Comparison of ENCODE assay signal across 27 cellular contexts in the genomic region with DNA sequence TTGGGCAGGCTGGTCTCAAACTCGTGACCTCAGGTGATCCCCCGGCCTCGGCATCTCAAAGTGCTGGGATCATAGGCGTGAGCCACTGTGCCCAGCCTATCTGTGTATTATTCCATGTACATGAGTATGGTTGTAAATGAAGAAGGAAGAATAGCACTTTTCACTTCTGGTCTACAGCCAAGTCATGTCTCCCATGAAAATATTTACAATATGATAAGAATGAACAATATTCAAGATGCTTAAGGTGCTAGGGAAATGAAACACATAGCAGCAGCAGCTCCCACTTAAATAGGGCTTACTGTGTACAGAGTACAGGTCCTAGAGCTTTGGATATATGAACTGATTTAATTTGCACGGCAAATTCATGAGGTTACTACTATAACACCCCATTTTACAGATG.
"Had no signal": no experiment of that assay in that cellular context is flagged by ENCODE, and none has a peak within 500 bp of the region (broad histone marks: within the 10 kb centered on the region; RNA-seq: fewer than 3 reads in every experiment).

No MANE protein-coding gene starts in this region.

- H3K9me3 ChIP-seq: breast epithelium, psoas muscle, right atrium auricular region, tibial artery had no signal

- H3K27ac ChIP-seq: breast epithelium, psoas muscle, right atrium auricular region had no signal

- H3K36me3 ChIP-seq: breast epithelium, right atrium auricular region, tibial artery had no signal

- H3K36me3 Mint-ChIP-seq: natural killer cell treated with Interleukin-12 subunit alpha and Interleukin-12 subunit beta and Interleukin-15 and Interleukin-18, amount 100 ng/mL, for 72 hours had no signal

- ATAC-seq: activated T-helper 17 cell treated with anti-CD3 and anti-CD28 coated beads, Interleukin-2, amount 50 U/mL, for 72 hours; left cardiac atrium; natural killer cell treated with Interleukin-12 subunit alpha and Interleukin-12 subunit beta and Interleukin-15 and Interleukin-18, amount 100 ng/mL, for 72 hours; psoas muscle; stimulated activated naive CD8-positive, alpha-beta T cell treated with anti-CD3 and anti-CD28 coated beads, Interleukin-15, Interleukin-2, amounts not matched to agents 100 U/mL and 50 U/mL, for 24 hours; WTC11 had no signal

- H3K4me1 Mint-ChIP-seq: activated T-helper 17 cell treated with anti-CD3 and anti-CD28 coated beads, Interleukin-2, amount 50 U/mL, for 72 hours; central memory CD8-positive, alpha-beta T cell; WTC11 had no signal

- H3K27ac Mint-ChIP-seq: activated naive CD8-positive, alpha-beta T cell; activated T-cell treated with anti-CD3 and anti-CD28 coated beads, Interleukin-2, amount 50 U/mL, for 24 hours; activated T-helper 17 cell treated with anti-CD3 and anti-CD28 coated beads, Interleukin-2, amount 50 U/mL, for 72 hours; endodermal cell; natural killer cell treated with Interleukin-12 subunit alpha and Interleukin-12 subunit beta and Interleukin-15 and Interleukin-18, amount 100 ng/mL, for 72 hours; WTC11 had no signal

- H3K27me3 Mint-ChIP-seq: activated naive CD8-positive, alpha-beta T cell; activated T-cell treated with anti-CD3 and anti-CD28 coated beads, Interleukin-2, amount 50 U/mL, for 24 hours; activated T-helper 17 cell treated with anti-CD3 and anti-CD28 coated beads, Interleukin-2, amount 50 U/mL, for 72 hours; central memory CD8-positive, alpha-beta T cell; natural killer cell treated with Interleukin-12 subunit alpha and Interleukin-12 subunit beta and Interleukin-15 and Interleukin-18, amount 100 ng/mL, for 72 hours had no signal

- H3K4me3 ChIP-seq: breast epithelium, coronary artery, lung, psoas muscle, right atrium auricular region, tibial artery had no signal

- H3K27me3 ChIP-seq: breast epithelium, right atrium auricular region, tibial artery had no signal

- FAIRE-seq: astrocyte had no signal

- H3K4me3 Mint-ChIP-seq: activated naive CD8-positive, alpha-beta T cell; activated T-cell treated with anti-CD3 and anti-CD28 coated beads, Interleukin-2, amount 50 U/mL, for 24 hours; activated T-helper 17 cell treated with anti-CD3 and anti-CD28 coated beads, Interleukin-2, amount 50 U/mL, for 72 hours; central memory CD8-positive, alpha-beta T cell; endodermal cell; natural killer cell treated with Interleukin-12 subunit alpha and Interleukin-12 subunit beta and Interleukin-15 and Interleukin-18, amount 100 ng/mL, for 72 hours; WTC11 had no signal

- DNase-seq: activated CD8-positive, alpha-beta memory T cell treated with anti-CD3 and anti-CD28 coated beads for 24 hours; activated CD8-positive, alpha-beta memory T cell treated with anti-CD3 and anti-CD28 coated beads, Interleukin-2, amount 50 U/mL, for 4 hours; activated naive CD4-positive, alpha-beta T cell; activated T-cell treated with anti-CD3 and anti-CD28 coated beads, Interleukin-2, amount 50 U/mL, for 24 hours; endodermal cell; foreskin melanocyte; hippocampal formation; islet precursor cell; left cardiac atrium; midbrain; psoas muscle; stimulated activated CD4-positive, alpha-beta T cell treated with anti-CD3 and anti-CD28 coated beads, Interleukin-12 subunit alpha, Interleukin-12 subunit beta, amount 100 ng/mL, for 4 hours; stimulated activated CD4-positive, alpha-beta T cell treated with anti-CD3 and anti-CD28 coated beads, Interleukin-4, amount 100 ng/mL, for 4 hours; stimulated activated naive CD8-positive, alpha-beta T cell treated with anti-CD3 and anti-CD28 coated beads, Interleukin-15, Interleukin-2, amounts not matched to agents 100 U/mL and 50 U/mL, for 24 hours; substantia nigra; T-helper 9 cell; tibial artery had no signal

- H3K9me3 Mint-ChIP-seq: activated T-helper 17 cell treated with anti-CD3 and anti-CD28 coated beads, Interleukin-2, amount 50 U/mL, for 72 hours had no signal

- H3K4me1 ChIP-seq: breast epithelium, psoas muscle had no signal
